In genomic region chr1:233897325-233898162, GRCh38 we compare ENCODE assay signal across 10 cellular contexts. TPM values are rescaled to one million over a fixed set of nuclear protein-coding genes. Genes with fewer than 3 reads are reported as not detected.
DNase-seq lines count a peak whose midpoint lies in the region; ATAC-seq and TF ChIP-seq lines count a peak whose summit lies in the region.
"Had no signal": no experiment of that assay in that cellular context is flagged by ENCODE, and none has a peak within 500 bp of the region (broad histone marks: within the 10 kb centered on the region; RNA-seq: fewer than 3 reads in every experiment).

No MANE protein-coding gene starts in this region.

- H3K36me3 Mint-ChIP-seq in CD14-positive monocyte = no peaks in the 10 kb centered on the region

- peaks cover 2 to 5% (median 3%) of the 10 kb centered on the region in 7 donors for H3K9me3 Mint-ChIP-seq in CD14-positive monocyte

- no peak overlapping the region for H3K27ac Mint-ChIP-seq in CD14-positive monocyte

- H3K27me3 ChIP-seq in lower lobe of right lung (ENCODE audit: low read depth) = no peaks in the 10 kb centered on the region

- intact Hi-C loops in CD14-positive monocyte (cut with micrococcal nuclease) = no loop called here
- intact Hi-C loops in lower lobe of right lung (cut with DNase I) = no loop called here

- no peaks in the 10 kb centered on the region for H3K4me1 Mint-ChIP-seq in CD14-positive monocyte

- peaks cover 7 to 14% (median 9%) of the 10 kb centered on the region in 3 donors for H3K27me3 Mint-ChIP-seq in CD14-positive monocyte (ENCODE audit: low read depth in 3 of 3)

- ATAC-seq in HG02642 (IDR thresholded peaks at IDR 0.05; ENCODE audit: poor library complexity, unreplicated experiment) (peak; percentile 96), HG03457 (IDR thresholded peaks at IDR 0.05; ENCODE audit: unreplicated experiment) (peak; percentile 97), lower lobe of right lung (no peak)
- ATAC-seq: SK-N-SH treated with all-trans-retinoic acid at 6 μM for 48 hours had no signal

- H3K27ac ChIP-seq in lower lobe of right lung = no peak overlapping the region
- H3K27ac ChIP-seq: esophagus squamous epithelium had no signal

- H3K4me3 ChIP-seq in lower lobe of right lung = no peak overlapping the region
- H3K4me3 ChIP-seq: esophagus squamous epithelium had no signal

- DNase-seq in ELR (ENCODE audit: low read depth) = peak; percentile 33
- peak; percentile 19 for DNase-seq in GM19238 (ENCODE audit: insufficient read length, low spot score)
- DNase-seq in DMS 273 treated with DMSO at 0.1 percent for 48 hours (lab: John Stamatoyannopoulos, UW) = no peak
- no peak for DNase-seq in stimulated activated CD8-positive, alpha-beta memory T cell treated with anti-CD3 and anti-CD28 coated beads, Interleukin-4, amount 100 ng/mL, for 48 hours
- DNase-seq in CD14-positive monocyte (ENCODE audit: low spot score) = no peak
- DNase-seq in lower lobe of right lung = no peak
- DNase-seq: esophagus squamous epithelium had no signal

- H3K4me1 ChIP-seq in lower lobe of right lung = no peaks in the 10 kb centered on the region
- H3K4me1 ChIP-seq: esophagus squamous epithelium had no signal

- no peaks in the 10 kb centered on the region for H3K36me3 ChIP-seq in lower lobe of right lung
- H3K36me3 ChIP-seq: esophagus squamous epithelium had no signal

- no peak overlapping the region for H3K4me3 Mint-ChIP-seq in CD14-positive monocyte

- no peak for TF ChIP-seq CTCF in CD14-positive monocyte (IDR thresholded peaks at IDR 0.05)
- TF ChIP-seq CTCF in lower lobe of right lung (IDR thresholded peaks at IDR 0.05) = no peak

- H3K9me3 ChIP-seq in lower lobe of right lung = no peaks in the 10 kb centered on the region

RNA-seq across cellular contexts. Expression of gene SLC35F3, which starts 6.9 kb away (rescaled TPM):
- under 1 TPM in 1 of 2 donors, not detected in 1; 0.78 TPM for polyA plus RNA-seq in CD14-positive monocyte
- total RNA-seq in lower lobe of right lung = 0.41 TPM

Comparison
In these comparisons a context has a peak if more than half of its experiments do, and no peak if none do; other contexts are left out.
1. DNase-seq: peak in ELR (single experiment) and GM19238 (single experiment); none in DMS 273 treated with DMSO at 0.1 percent for 48 hours (single experiment), stimulated activated CD8-positive, alpha-beta memory T cell treated with anti-CD3 and anti-CD28 coated beads, Interleukin-4, amount 100 ng/mL, for 48 hours (single experiment), CD14-positive monocyte (single experiment) and lower lobe of right lung (single experiment).
2. ATAC-seq: peak in HG02642 (single experiment) and HG03457 (single experiment); none in lower lobe of right lung (0 of 2).